Comparison of ENCODE assay signal across 18 cellular contexts in genomic region chr7:106957766-106958165, GRCh38.
DNase-seq lines count a peak whose midpoint lies in the region; ATAC-seq and TF ChIP-seq lines count a peak whose summit lies in the region.
"Had no signal": no experiment of that assay in that cellular context is flagged by ENCODE, and none has a peak within 500 bp of the region (broad histone marks: within the 10 kb centered on the region; RNA-seq: fewer than 3 reads in every experiment).

No MANE protein-coding gene starts in this region.

- H3K9ac ChIP-seq in IMR-90 (ENCODE audit: low read depth, low read length) (no peak overlapping the region), H9 (ENCODE audit: extremely low read depth, insufficient read length, low read length) (no peak overlapping the region)

- dilution Hi-C loops in IMR-90 (cut with HindIII; ENCODE audit: low sequenced_read_pairs, unreplicated experiment): no loop called here

- H3K4me1 ChIP-seq in IMR-90 (ENCODE audit: control insufficient read depth, insufficient read depth, low read length) (peaks cover under 1% of the 10 kb centered on the region; the same call in 1 of the 2 replicates), H9 (ENCODE audit: insufficient read depth, low read length) (no peaks in the 10 kb centered on the region; the same call in 1 of the 2 replicates)

- WGBS in IMR-90 (ENCODE audit: extremely low coverage in 2 of 2, insufficient read length in 1 of 2), 2 experiments: no CpG with 5 or more reads among the region's 2 CpGs
- WGBS in H9 (ENCODE audit: extremely low coverage, insufficient read length, low lambda C conversion rate): no CpG with 5 or more reads among the region's 2 CpGs

- POLR2A ChIA-PET in IMR-90 (lab: Charles Lee; ENCODE audit: unreplicated experiment): no interaction called here

- H3K9me3 Mint-ChIP-seq in H9: no peaks in the 10 kb centered on the region; a peak in 1 of 5 replicates
- H3K9me3 Mint-ChIP-seq: activated CD4-positive, alpha-beta T cell treated with anti-CD3 and anti-CD28 coated beads, Interleukin-2, amount 10 ng/mL, durations not matched to agents 24 days and 14 days; activated T-cell treated with anti-CD3 and anti-CD28 coated beads, Interleukin-2, amount 50 U/mL, for 4 hours; T-helper 1 cell treated with Interleukin-12 subunit alpha and Interleukin-12 subunit beta and Interleukin-4 antibody, amounts not matched to agents 30 μg/mL and 1 μg/mL, for 36 hours had no signal

- in situ Hi-C loops in IMR-90 (cut with MboI; ENCODE audit: low sequenced_read_pairs): no loop called here

- BruUV-seq in IMR-90 (replicated peaks; lab: Mats Ljungman, UMichigan): no TSS peak

- DNase-seq in Ammon's horn (ENCODE audit: low spot score) (peak; percentile 54), IMR-90 (no peak), SIG-M5 (lab: John Stamatoyannopoulos, UW) (peak; percentile 47), globus pallidus (ENCODE audit: low spot score) (peak; percentile 22), inferior parietal cortex (ENCODE audit: extremely low spot score) (no peak), SW 1271 (lab: John Stamatoyannopoulos, UW) (no peak), H9 (no peak), HCEC 1CT (no peak)
- DNase-seq: activated CD4-positive, alpha-beta T cell treated with anti-CD3 and anti-CD28 coated beads, Interleukin-2, amount 10 ng/mL, durations not matched to agents 24 days and 14 days; activated T-cell treated with anti-CD3 and anti-CD28 coated beads, Interleukin-2, amount 50 U/mL, for 4 hours; cortex of kidney; KG1; midbrain; NCI-H2081 treated with DMSO at 0.1 percent for 48 hours; NK-92 treated with Interleukin-12 subunit alpha and Interleukin-12 subunit beta, amount 100 ng/mL, for 24 hours; posterior cingulate gyrus; stimulated activated CD8-positive, alpha-beta memory T cell treated with anti-CD3 and anti-CD28 coated beads, Interleukin-4, amount 100 ng/mL, for 48 hours had no signal

- H3K4me3 Mint-ChIP-seq in H9: peak overlapping the region in 1 of 2 experiments; percentile 18; a peak in 1 of 5 replicates
- H3K4me3 Mint-ChIP-seq: activated CD4-positive, alpha-beta T cell treated with anti-CD3 and anti-CD28 coated beads, Interleukin-2, amount 10 ng/mL, durations not matched to agents 24 days and 14 days; activated T-cell treated with anti-CD3 and anti-CD28 coated beads, Interleukin-2, amount 50 U/mL, for 4 hours; T-helper 1 cell treated with Interleukin-12 subunit alpha and Interleukin-12 subunit beta and Interleukin-4 antibody, amounts not matched to agents 30 μg/mL and 1 μg/mL, for 36 hours had no signal

- H3T11ph ChIP-seq in H9 (ENCODE audit: low read length): no peak overlapping the region

- H3K18ac ChIP-seq in IMR-90 (ENCODE audit: low read depth, low read length) (no peak overlapping the region), H9 (ENCODE audit: insufficient read length, low read depth, low read length) (no peak overlapping the region)

- no peak overlapping the region for H2BK15ac ChIP-seq in IMR-90 (ENCODE audit: low read depth, low read length)
- H2BK15ac ChIP-seq in H9 (ENCODE audit: low read depth, low read length): no peak overlapping the region

- H3K23me2 ChIP-seq in H9 (ENCODE audit: insufficient read length, low read depth, low read length, poor library complexity, severe bottlenecking): no peaks in the 10 kb centered on the region

- no peak for TF ChIP-seq RAD21 in IMR-90 (IDR thresholded peaks at IDR 0.05; ENCODE audit: low read length)

- H2AFZ ChIP-seq in IMR-90 (replicated peaks; ENCODE audit: low read length, poor library complexity) (no peak overlapping the region), H9 (ENCODE audit: low read length) (no peak overlapping the region)

- CTCF ChIA-PET in IMR-90 (lab: Yijun Ruan, JAX): no interaction called here

- peak overlapping the region; percentile 61 for H2AK9ac ChIP-seq in IMR-90 (replicated peaks; ENCODE audit: low read depth, low read length, poor library complexity)

- H3K27me3 ChIP-seq in IMR-90 (ENCODE audit: control insufficient read depth, insufficient read depth, low read length) (peaks cover 3% of the 10 kb centered on the region), H9 (ENCODE audit: insufficient read depth, low read length) (no peaks in the 10 kb centered on the region)

- peaks cover 8 to 11% of the 10 kb centered on the region in 2 experiments for H3K4me1 Mint-ChIP-seq in H9
- H3K4me1 Mint-ChIP-seq: activated CD4-positive, alpha-beta T cell treated with anti-CD3 and anti-CD28 coated beads, Interleukin-2, amount 10 ng/mL, durations not matched to agents 24 days and 14 days had no signal

- H2BK120ac ChIP-seq in IMR-90 (ENCODE audit: low read depth, low read length): no peak overlapping the region
- no peak overlapping the region for H2BK120ac ChIP-seq in H9 (ENCODE audit: low read depth, low read length, poor library complexity, severe bottlenecking)

- no peaks in the 10 kb centered on the region for H4K20me1 ChIP-seq in IMR-90 (ENCODE audit: insufficient read depth, low read length)
- H4K20me1 ChIP-seq in H9 (ENCODE audit: control insufficient read depth, insufficient read depth, insufficient read length): no peaks in the 10 kb centered on the region

- H4K91ac ChIP-seq in IMR-90 (ENCODE audit: insufficient read depth, low read depth, low read length) (no peak overlapping the region), H9 (ENCODE audit: insufficient read length, low read depth, low read length) (no peak overlapping the region)

- no peaks in the 10 kb centered on the region for H3K9me1 ChIP-seq in IMR-90 (ENCODE audit: insufficient read depth, low read length)

- H3K79me1 ChIP-seq in IMR-90 (ENCODE audit: low read depth in 1 of 2, low read length in 2 of 2) (no peaks in the 10 kb centered on the region), H9 (ENCODE audit: insufficient read depth, low read depth, low read length, poor library complexity, severe bottlenecking) (no peaks in the 10 kb centered on the region)

- H2BK20ac ChIP-seq in IMR-90 (ENCODE audit: low read depth, low read length) (no peak overlapping the region), H9 (ENCODE audit: low read depth, low read length, poor library complexity, severe bottlenecking) (no peak overlapping the region)

- H3K27ac Mint-ChIP-seq in H9: no peak overlapping the region
- H3K27ac Mint-ChIP-seq: activated CD4-positive, alpha-beta T cell treated with anti-CD3 and anti-CD28 coated beads, Interleukin-2, amount 10 ng/mL, durations not matched to agents 24 days and 14 days; T-helper 1 cell treated with Interleukin-12 subunit alpha and Interleukin-12 subunit beta and Interleukin-4 antibody, amounts not matched to agents 30 μg/mL and 1 μg/mL, for 36 hours had no signal

- TF ChIP-seq CTCF in IMR-90 (conservative IDR thresholded peaks at IDR 0.05; ENCODE audit: low read depth, low read length): no peak
- no peak for TF ChIP-seq CTCF in H9 (conservative IDR thresholded peaks at IDR 0.05)

- H3K4ac ChIP-seq in IMR-90 (ENCODE audit: low read depth, low read length) (no peak overlapping the region), H9 (ENCODE audit: low read depth, low read length) (no peak overlapping the region)

- no peak overlapping the region for H2AK5ac ChIP-seq in IMR-90 (ENCODE audit: low read depth, low read length)
- no peak overlapping the region for H2AK5ac ChIP-seq in H9 (ENCODE audit: insufficient read length, low read length)

- H3K14ac ChIP-seq in IMR-90 (replicated peaks; ENCODE audit: low read depth, low read length) (no peak overlapping the region), H9 (ENCODE audit: insufficient read depth, low read length) (no peak overlapping the region)

- H3K27ac ChIP-seq in IMR-90 (ENCODE audit: insufficient read depth, low read length) (no peak overlapping the region), H9 (ENCODE audit: insufficient read length, low read depth, low read length) (no peak overlapping the region)

- H3K36me3 ChIP-seq in IMR-90 (ENCODE audit: control insufficient read depth, insufficient read depth, low read length): no peaks in the 10 kb centered on the region

- no peak; the same call in 1 of the 2 replicates for ATAC-seq in IMR-90 (ENCODE audit: low read depth)
- ATAC-seq: activated T-cell treated with anti-CD3 and anti-CD28 coated beads, Interleukin-2, amount 50 U/mL, for 4 hours had no signal

- H2BK5ac ChIP-seq in IMR-90 (ENCODE audit: low read depth, low read length, poor library complexity, severe bottlenecking): no peak overlapping the region
- no peak overlapping the region for H2BK5ac ChIP-seq in H9 (ENCODE audit: insufficient read length, low read length)

- H3K9me3 ChIP-seq in IMR-90 (ENCODE audit: control insufficient read depth, insufficient read depth, low read length): no peaks in the 10 kb centered on the region
- H3K9me3 ChIP-seq in H9 (ENCODE audit: control insufficient read depth, low read depth, low read length): no peaks in the 10 kb centered on the region

- H3K56ac ChIP-seq in IMR-90 (ENCODE audit: extremely low read depth, insufficient read depth, low read length) (no peak overlapping the region), H9 (ENCODE audit: insufficient read length, low read depth, low read length) (no peak overlapping the region)

- H2BK12ac ChIP-seq in H9 (ENCODE audit: insufficient read length, low read depth, low read length): no peak overlapping the region

- H3K79me2 ChIP-seq in H9 (ENCODE audit: insufficient read depth, low read length): no peaks in the 10 kb centered on the region

- no peak overlapping the region for H3K4me3 ChIP-seq in IMR-90 (ENCODE audit: insufficient read depth, low read depth, low read length)

- H4K5ac ChIP-seq in IMR-90 (ENCODE audit: low read depth, low read length) (no peak overlapping the region), H9 (ENCODE audit: insufficient read length, low read depth, low read length) (no peak overlapping the region)

- H3K4me2 ChIP-seq in IMR-90 (ENCODE audit: low read depth, low read length) (no peak overlapping the region), H9 (ENCODE audit: insufficient read depth, insufficient read length, low read length) (no peak overlapping the region)

- no peaks in the 10 kb centered on the region for H3K36me3 Mint-ChIP-seq in H9 (ENCODE audit: insufficient read depth in 1 of 3, low read depth in 3 of 3)

- no peaks in the 10 kb centered on the region; the same call in 1 of the 2 replicates for H3K27me3 Mint-ChIP-seq in H9 (ENCODE audit: low read depth)

- no peak for TF ChIP-seq POLR2A in IMR-90 (IDR thresholded peaks at IDR 0.05; ENCODE audit: low read depth, low read length)

- no peak overlapping the region for H3K23ac ChIP-seq in IMR-90 (ENCODE audit: low read depth, low read length)
- no peak overlapping the region for H3K23ac ChIP-seq in H9 (ENCODE audit: insufficient read length, low read depth, low read length)

- H4K8ac ChIP-seq in IMR-90 (ENCODE audit: low read depth in 2 of 2, low read length in 2 of 2): no peak overlapping the region
- no peak overlapping the region for H4K8ac ChIP-seq in H9 (replicated peaks; ENCODE audit: insufficient read length, low read depth, low read length)

- intact Hi-C loops in IMR-90 (cut with micrococcal nuclease): no loop called here

TF ChIP-seq in IMR-90, 13 proteins besides CTCF, POLR2A, EP300 and RAD21 (continues in another document):
- no peak for TF ChIP-seq BHLHE40 (IDR thresholded peaks at IDR 0.05; ENCODE audit: low read depth, low read length)
- no peak for TF ChIP-seq RCOR1 (IDR thresholded peaks at IDR 0.05; ENCODE audit: insufficient replicate concordance, low read length)

Comparison
In these comparisons a context has a peak if more than half of its experiments do, and no peak if none do; other contexts are left out.
1. DNase-seq: peak in Ammon's horn (single experiment), SIG-M5 (single experiment) and globus pallidus (single experiment); none in IMR-90 (single experiment), inferior parietal cortex (single experiment), SW 1271 (0 of 2), H9 (single experiment) and HCEC 1CT (single experiment).